Comparison of ENCODE assay signal across 18 cellular contexts in the genomic region with DNA sequence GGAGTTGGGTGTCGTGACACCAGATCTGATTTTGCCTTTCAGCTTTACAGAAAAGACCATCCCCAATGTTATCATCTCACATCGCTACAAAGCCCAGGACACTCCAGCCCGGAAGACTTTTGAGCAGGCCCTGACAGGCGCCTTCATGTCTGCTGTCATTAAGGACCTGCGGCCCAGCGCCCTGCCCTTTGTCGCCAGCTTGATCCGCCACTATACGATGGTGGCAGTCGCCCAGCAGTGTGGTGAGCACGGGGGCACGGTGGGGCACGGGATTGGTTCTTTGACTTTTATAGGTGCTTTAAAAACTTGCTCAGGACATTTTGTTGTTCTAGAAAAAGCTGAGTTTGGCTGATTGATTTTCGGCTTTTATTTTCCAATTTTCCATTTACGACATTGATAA. TPM values are rescaled to one million over a fixed set of nuclear protein-coding genes. Genes with fewer than 3 reads are reported as not detected.
DNase-seq lines count a peak whose midpoint lies in the region; ATAC-seq and TF ChIP-seq lines count a peak whose summit lies in the region.
"Had no signal": no experiment of that assay in that cellular context is flagged by ENCODE, and none has a peak within 500 bp of the region (broad histone marks: within the 10 kb centered on the region; RNA-seq: fewer than 3 reads in every experiment).

No MANE protein-coding gene starts in this region.

- peak overlapping the region; percentile 46 for H3K27ac Mint-ChIP-seq in T-helper 17 cell
- peak overlapping the region; percentile 22 for H3K27ac Mint-ChIP-seq in nephron progenitor cell
- H3K27ac Mint-ChIP-seq in CD14-positive monocyte = no peak overlapping the region
- H3K27ac Mint-ChIP-seq: CD4-positive, alpha-beta T cell; GM23338; HFFc6 had no signal

- ATAC-seq in T-helper 17 cell (no peak), left lobe of liver (no peak)
- ATAC-seq: GM12878, GM23338 had no signal

- H3K36me3 Mint-ChIP-seq in T-helper 17 cell (ENCODE audit: low read depth) = peaks cover 25% of the 10 kb centered on the region
- H3K36me3 Mint-ChIP-seq in nephron progenitor cell (ENCODE audit: low read depth) = peaks cover 86% of the 10 kb centered on the region
- H3K36me3 Mint-ChIP-seq in CD14-positive monocyte = peaks cover 76 to 98% of the 10 kb centered on the region in 2 donors

- intact Hi-C loops in CD14-positive monocyte (cut with micrococcal nuclease) = no loop called here

- no peaks in the 10 kb centered on the region for H3K9me3 ChIP-seq in T-helper 17 cell (ENCODE audit: control insufficient read depth, low read length, poor library complexity, severe bottlenecking)
- H3K9me3 ChIP-seq: BLaER1, HAP-1 had no signal

- no peak for TF ChIP-seq CTCF in nephron progenitor cell (IDR thresholded peaks at IDR 0.05)
- TF ChIP-seq CTCF in CD14-positive monocyte (IDR thresholded peaks at IDR 0.05) = no peak

- H3K9me3 Mint-ChIP-seq in nephron progenitor cell = no peaks in the 10 kb centered on the region
- H3K9me3 Mint-ChIP-seq in CD14-positive monocyte = peaks cover 0 to 3% (median 0%) of the 10 kb centered on the region in 7 donors
- H3K9me3 Mint-ChIP-seq: CD4-positive, alpha-beta T cell; CD8-positive, alpha-beta memory T cell; GM23338; HFFc6 had no signal

- H3K4me3 Mint-ChIP-seq in T-helper 17 cell (no peak overlapping the region), nephron progenitor cell (no peak overlapping the region), CD14-positive monocyte (no peak overlapping the region)
- H3K4me3 Mint-ChIP-seq: CD4-positive, alpha-beta T cell; CD8-positive, alpha-beta memory T cell; GM23338; HFFc6 had no signal

- H3K4me1 Mint-ChIP-seq in T-helper 17 cell (peaks cover 12% of the 10 kb centered on the region), nephron progenitor cell (no peaks in the 10 kb centered on the region), CD14-positive monocyte (no peaks in the 10 kb centered on the region)
- H3K4me1 Mint-ChIP-seq: GM23338 had no signal

- H3K27me3 Mint-ChIP-seq in T-helper 17 cell (no peaks in the 10 kb centered on the region), nephron progenitor cell (ENCODE audit: low read depth, poor library complexity) (no peaks in the 10 kb centered on the region), CD14-positive monocyte (ENCODE audit: low read depth in 3 of 3) (no peaks in the 10 kb centered on the region)
- H3K27me3 Mint-ChIP-seq: CD4-positive, alpha-beta T cell; CD8-positive, alpha-beta memory T cell had no signal

- DNase-seq in T-helper 17 cell (no peak), left lobe of liver (ENCODE audit: low spot score) (peak; percentile 27), nephron progenitor cell (no peak), CD14-positive monocyte (ENCODE audit: low spot score) (no peak), NCI-H226 (no peak)
- no peak for DNase-seq in activated naive CD4-positive, alpha-beta T cell treated with Interleukin-2 at 50 U/mL for 16 hours
- DNase-seq: CD4-positive, alpha-beta T cell; CD8-positive, alpha-beta memory T cell; DMS 273 treated with DMSO at 0.1 percent for 48 hours; DMS79; EL; GDM1; HFFc6 had no signal

RNA-seq across cellular contexts. Expression of a gene that starts 48.8 kb away (rescaled TPM):
- total RNA-seq in T-helper 17 cell = 10 to 100 TPM; 70.1 to 77.2 TPM
- total RNA-seq in left lobe of liver = 15.8 TPM
- 1 to 10 TPM in 1 of 2 donors, under 1 TPM in 1; 0.67 to 1.2 TPM for polyA plus RNA-seq in CD14-positive monocyte

RNA-seq across cellular contexts. Expression of a gene that starts 57.3 kb away (rescaled TPM):
- total RNA-seq in T-helper 17 cell = under 1 TPM in 1 of 2 donors, not detected in 1; 0.22 TPM
- total RNA-seq in left lobe of liver = 0.10 TPM
- not detected for polyA plus RNA-seq in CD14-positive monocyte
- total RNA-seq: A673; CD8-positive, alpha-beta memory T cell had no signal
- polyA plus RNA-seq: CD8-positive, alpha-beta memory T cell had no signal

Comparison
In these comparisons a context has a peak if more than half of its experiments do, and no peak if none do; other contexts are left out.
1. H3K27ac Mint-ChIP-seq: peak in T-helper 17 cell (single experiment) and nephron progenitor cell (single experiment); none in CD14-positive monocyte (0 of 7).